8 cellular contexts compared by ENCODE assay signal in the genomic region with DNA sequence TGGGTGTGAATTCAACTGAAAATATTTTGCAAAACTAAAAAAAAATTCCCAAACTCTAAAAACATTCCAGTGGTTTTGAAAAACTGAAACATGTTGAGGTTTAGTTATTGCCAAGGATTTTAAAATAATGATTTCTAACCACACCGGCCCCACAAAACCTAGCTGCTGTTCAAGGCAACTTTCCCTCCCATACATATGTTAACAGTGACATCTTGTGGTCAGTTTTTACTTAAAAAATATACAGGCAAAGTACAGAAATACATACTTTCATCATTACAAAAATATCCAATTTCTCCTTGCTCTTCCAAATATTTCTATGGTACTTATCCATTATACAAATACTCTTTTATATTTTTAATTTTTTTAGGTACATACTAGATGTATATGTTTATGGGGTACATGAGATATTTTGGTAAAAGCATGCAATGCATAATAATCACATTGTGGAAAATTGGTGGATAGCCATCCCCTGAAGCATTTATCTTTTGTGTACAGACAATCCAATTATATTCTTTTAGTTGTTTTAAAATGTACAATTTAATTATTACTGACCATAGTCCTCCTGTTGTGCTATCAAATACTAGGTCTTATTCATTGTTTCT. TPM values are rescaled to one million over a fixed set of nuclear protein-coding genes. Genes with fewer than 3 reads are reported as not detected.
A peak's percentile ranks its signal among the peaks of the same experiment; 100 is the strongest.
DNase-seq lines count a peak whose midpoint lies in the region; ATAC-seq and TF ChIP-seq lines count a peak whose summit lies in the region.

No MANE protein-coding gene starts in this region.

- H3K36me3 Mint-ChIP-seq in nephron (ENCODE audit: low read depth), result no peaks in the 10 kb centered on the region
- H3K36me3 Mint-ChIP-seq in stimulated activated effector memory CD8-positive, alpha-beta T cell treated with anti-CD3 and anti-CD28 coated beads, Interleukin-12 subunit alpha, Interleukin-12 subunit beta, amount 100 ng/mL, for 72 hours, result no peaks in the 10 kb centered on the region

- CTCF ChIA-PET in AG04449 (lab: Yijun Ruan, JAX), result interaction anchor here (0.8 to 2.0 kb wide), 11 partner anchors 10 to 1153 kb away, joined by 3 to 26 read pairs (median 3); no protein-coding TSS in a partner anchor

- no peak overlapping the region for H3K27ac Mint-ChIP-seq in nephron
- no peak overlapping the region for H3K27ac Mint-ChIP-seq in stimulated activated effector memory CD8-positive, alpha-beta T cell treated with anti-CD3 and anti-CD28 coated beads, Interleukin-12 subunit alpha, Interleukin-12 subunit beta, amount 100 ng/mL, for 72 hours

- POLR2A ChIA-PET in AG04449 (lab: Yijun Ruan, JAX), result no interaction called here

- DNase-seq in AG04449 (ENCODE audit: low read depth, low spot score), result peak; percentile 0
- peak; percentile 29 for DNase-seq in GM13977 (ENCODE audit: low spot score)
- peak; percentile 50 to 75 for DNase-seq in NOMO-1 (lab: John Stamatoyannopoulos, UW; ENCODE audit: unreplicated experiment in 2 of 2)
- peak; percentile 63 for DNase-seq in dermis blood vessel endothelial cell
- DNase-seq in stimulated activated naive CD8-positive, alpha-beta T cell treated with anti-CD3 and anti-CD28 coated beads, Interleukin-15, Interleukin-2, amounts not matched to agents 100 U/mL and 50 U/mL, for 24 hours, result no peak
- no peak for DNase-seq in stimulated activated effector memory CD8-positive, alpha-beta T cell treated with anti-CD3 and anti-CD28 coated beads, Interleukin-12 subunit alpha, Interleukin-12 subunit beta, amount 100 ng/mL, for 72 hours (ENCODE audit: low spot score in 2 of 2)

- H3K4me3 Mint-ChIP-seq in nephron, result no peak overlapping the region
- H3K4me3 Mint-ChIP-seq in stimulated activated effector memory CD8-positive, alpha-beta T cell treated with anti-CD3 and anti-CD28 coated beads, Interleukin-12 subunit alpha, Interleukin-12 subunit beta, amount 100 ng/mL, for 72 hours, result no peak overlapping the region

- peak; percentile 14 for TF ChIP-seq CTCF in AG04449 (IDR thresholded peaks at IDR 0.05; ENCODE audit: insufficient read depth, low read length, missing control alignments)
- TF ChIP-seq CTCF in GM13977 (IDR thresholded peaks at IDR 0.05; ENCODE audit: extremely low read depth, insufficient read depth, missing control alignments), result peak; percentile 51
- TF ChIP-seq CTCF in nephron (IDR thresholded peaks at IDR 0.05; ENCODE audit: unreplicated experiment in 3 of 3), result peak; percentile 62 to 77 (median 74)

- no peak overlapping the region for H3K4me3 ChIP-seq in AG04449 (ENCODE audit: low read depth, low read length)

- ATAC-seq in HG03460 (IDR thresholded peaks at IDR 0.05; ENCODE audit: unreplicated experiment), result peak; percentile 74
- ATAC-seq in stimulated activated naive CD8-positive, alpha-beta T cell treated with anti-CD3 and anti-CD28 coated beads, Interleukin-15, Interleukin-2, amounts not matched to agents 100 U/mL and 50 U/mL, for 24 hours, result no peak
- no peak for ATAC-seq in stimulated activated effector memory CD8-positive, alpha-beta T cell treated with anti-CD3 and anti-CD28 coated beads, Interleukin-12 subunit alpha, Interleukin-12 subunit beta, amount 100 ng/mL, for 72 hours

- in situ Hi-C loops in GM13977 (cut with MboI; ENCODE audit: low pct_unique_long_range_greater_than_20kb, low sequenced_read_pairs, unreplicated experiment), result no loop called here

- H3K4me1 Mint-ChIP-seq in nephron, result peaks cover 16% of the 10 kb centered on the region
- no peaks in the 10 kb centered on the region for H3K4me1 Mint-ChIP-seq in stimulated activated effector memory CD8-positive, alpha-beta T cell treated with anti-CD3 and anti-CD28 coated beads, Interleukin-12 subunit alpha, Interleukin-12 subunit beta, amount 100 ng/mL, for 72 hours

- H3K27me3 Mint-ChIP-seq in nephron (ENCODE audit: low read depth), result no peaks in the 10 kb centered on the region

- H3K9me3 Mint-ChIP-seq in nephron, result no peaks in the 10 kb centered on the region
- no peaks in the 10 kb centered on the region for H3K9me3 Mint-ChIP-seq in stimulated activated effector memory CD8-positive, alpha-beta T cell treated with anti-CD3 and anti-CD28 coated beads, Interleukin-12 subunit alpha, Interleukin-12 subunit beta, amount 100 ng/mL, for 72 hours

RNA-seq across cellular contexts. Expression of a gene that starts 34.4 kb away (rescaled TPM):
- total RNA-seq in dermis blood vessel endothelial cell, result 59.9 and 64.4 TPM in 2 replicates

Comparison
In these comparisons a context has a peak if more than half of its experiments do, and no peak if none do; other contexts are left out.
1. DNase-seq: peak in AG04449 (single experiment), GM13977 (single experiment), NOMO-1 (2 of 2) and dermis blood vessel endothelial cell (single experiment); none in stimulated activated naive CD8-positive, alpha-beta T cell treated with anti-CD3 and anti-CD28 coated beads, Interleukin-15, Interleukin-2, amounts not matched to agents 100 U/mL and 50 U/mL, for 24 hours (single experiment) and stimulated activated effector memory CD8-positive, alpha-beta T cell treated with anti-CD3 and anti-CD28 coated beads, Interleukin-12 subunit alpha, Interleukin-12 subunit beta, amount 100 ng/mL, for 72 hours (0 of 2).
2. CTCF ChIP-seq: peak in every context shown above with its lines; median percentile 74 in nephron; 51 in GM13977; 14 in AG04449.